13 cellular contexts compared by ENCODE assay signal in the genomic region with DNA sequence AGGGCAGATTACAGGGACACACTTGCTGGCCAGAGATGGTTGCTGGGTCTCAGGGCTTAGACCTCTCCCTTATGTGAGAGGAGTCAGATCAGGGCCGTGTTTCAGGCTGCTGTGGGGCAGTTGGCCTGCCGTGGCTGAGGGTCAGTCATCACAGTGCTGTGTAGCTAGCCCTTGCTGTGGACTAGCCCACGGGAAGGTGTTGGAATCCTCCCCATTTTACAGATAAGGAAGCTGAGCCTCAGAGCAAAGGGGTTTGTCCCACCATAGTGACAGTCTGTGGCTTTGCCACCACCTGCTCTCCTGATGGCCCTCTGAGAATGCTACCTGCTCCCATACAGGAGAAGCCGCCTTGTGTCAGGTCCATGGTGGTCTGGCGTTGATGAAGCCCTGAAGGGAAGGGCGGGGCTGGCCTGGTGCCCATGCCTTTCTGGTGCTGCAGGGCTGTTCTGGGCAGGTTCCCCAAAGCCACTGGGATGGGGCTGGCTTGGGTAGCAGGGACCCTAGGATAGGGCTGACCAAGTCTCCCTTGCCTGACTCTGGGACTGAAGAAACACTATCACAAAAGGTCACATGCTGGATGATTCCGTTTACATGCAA. TPM values are rescaled to one million over a fixed set of nuclear protein-coding genes. Genes with fewer than 3 reads are reported as not detected.
A peak's percentile ranks its signal among the peaks of the same experiment; 100 is the strongest.
DNase-seq lines count a peak whose midpoint lies in the region; ATAC-seq and TF ChIP-seq lines count a peak whose summit lies in the region.
"Had no signal": no experiment of that assay in that cellular context is flagged by ENCODE, and none has a peak within 500 bp of the region (broad histone marks: within the 10 kb centered on the region; RNA-seq: fewer than 3 reads in every experiment).

No MANE protein-coding gene starts in this region.

- no peak overlapping the region for H3K27ac ChIP-seq in lower lobe of right lung
- H3K27ac ChIP-seq: right atrium auricular region had no signal

- H3K27ac Mint-ChIP-seq in stimulated activated naive CD8-positive, alpha-beta T cell treated with anti-CD3 and anti-CD28 coated beads, Interleukin-15, Interleukin-2, amounts not matched to agents 100 ng/mL and 50 ng/mL, for 24 hours, result peak overlapping the region; percentile 58
- H3K27ac Mint-ChIP-seq in T-helper 17 cell, result no peak overlapping the region
- H3K27ac Mint-ChIP-seq: nephron progenitor cell had no signal

- H3K27me3 ChIP-seq in lower lobe of right lung (ENCODE audit: low read depth), result no peaks in the 10 kb centered on the region
- H3K27me3 ChIP-seq: right atrium auricular region had no signal

- peaks cover 13% of the 10 kb centered on the region for H3K36me3 ChIP-seq in lower lobe of right lung

- H3K36me3 Mint-ChIP-seq in stimulated activated naive CD8-positive, alpha-beta T cell treated with anti-CD3 and anti-CD28 coated beads, Interleukin-15, Interleukin-2, amounts not matched to agents 100 ng/mL and 50 ng/mL, for 24 hours (ENCODE audit: low read depth), result peaks cover 22% of the 10 kb centered on the region
- H3K36me3 Mint-ChIP-seq in T-helper 17 cell (ENCODE audit: low read depth), result no peaks in the 10 kb centered on the region

- H3K9me3 ChIP-seq in T-helper 17 cell (ENCODE audit: control insufficient read depth, low read length, poor library complexity, severe bottlenecking), result no peaks in the 10 kb centered on the region
- H3K9me3 ChIP-seq in lower lobe of right lung, result no peaks in the 10 kb centered on the region
- H3K9me3 ChIP-seq: right atrium auricular region had no signal

- H3K9me3 Mint-ChIP-seq in stimulated activated naive CD8-positive, alpha-beta T cell treated with anti-CD3 and anti-CD28 coated beads, Interleukin-15, Interleukin-2, amounts not matched to agents 100 ng/mL and 50 ng/mL, for 24 hours, result no peaks in the 10 kb centered on the region

- peaks cover 15% of the 10 kb centered on the region for H3K4me1 ChIP-seq in lower lobe of right lung

- H3K4me3 Mint-ChIP-seq in stimulated activated naive CD8-positive, alpha-beta T cell treated with anti-CD3 and anti-CD28 coated beads, Interleukin-15, Interleukin-2, amounts not matched to agents 100 ng/mL and 50 ng/mL, for 24 hours, result no peak overlapping the region
- peak overlapping the region; percentile 41 for H3K4me3 Mint-ChIP-seq in T-helper 17 cell
- H3K4me3 Mint-ChIP-seq: nephron progenitor cell had no signal

- H3K27me3 Mint-ChIP-seq in stimulated activated naive CD8-positive, alpha-beta T cell treated with anti-CD3 and anti-CD28 coated beads, Interleukin-15, Interleukin-2, amounts not matched to agents 100 ng/mL and 50 ng/mL, for 24 hours, result peaks cover 3% of the 10 kb centered on the region
- H3K27me3 Mint-ChIP-seq in T-helper 17 cell, result no peaks in the 10 kb centered on the region

- ATAC-seq in stimulated activated naive CD8-positive, alpha-beta T cell treated with anti-CD3 and anti-CD28 coated beads, Interleukin-15, Interleukin-2, amounts not matched to agents 100 U/mL and 50 U/mL, for 24 hours, result no peak
- ATAC-seq in T-helper 17 cell, result no peak
- ATAC-seq in lower lobe of right lung, result no peak
- ATAC-seq in GM21528 (IDR thresholded peaks at IDR 0.05; ENCODE audit: low FRiP score, unreplicated experiment), result no peak
- no peak for ATAC-seq in HG03442 (IDR thresholded peaks at IDR 0.05; ENCODE audit: unreplicated experiment)
- no peak for ATAC-seq in GM21576 (IDR thresholded peaks at IDR 0.05; ENCODE audit: unreplicated experiment)
- no peak for ATAC-seq in HG02981 (IDR thresholded peaks at IDR 0.05; ENCODE audit: unreplicated experiment)

- no peak for DNase-seq in stimulated activated naive CD8-positive, alpha-beta T cell treated with anti-CD3 and anti-CD28 coated beads, Interleukin-15, Interleukin-2, amounts not matched to agents 100 U/mL and 50 U/mL, for 24 hours
- DNase-seq in T-helper 17 cell (no peak), lower lobe of right lung (peak; percentile 47)
- DNase-seq: NCI-H2081, NCI-H526 treated with DMSO at 0.1 percent for 48 hours, nephron progenitor cell had no signal

- H3K4me3 ChIP-seq in lower lobe of right lung, result no peak overlapping the region
- H3K4me3 ChIP-seq: coronary artery, right atrium auricular region had no signal

- intact Hi-C loops in lower lobe of right lung (cut with DNase I), result no loop called here

- no peak for TF ChIP-seq CTCF in lower lobe of right lung (IDR thresholded peaks at IDR 0.05)

- H3K4me1 Mint-ChIP-seq in stimulated activated naive CD8-positive, alpha-beta T cell treated with anti-CD3 and anti-CD28 coated beads, Interleukin-15, Interleukin-2, amounts not matched to agents 100 ng/mL and 50 ng/mL, for 24 hours (ENCODE audit: low read depth), result peaks cover 13% of the 10 kb centered on the region
- H3K4me1 Mint-ChIP-seq in T-helper 17 cell, result peaks cover 11% of the 10 kb centered on the region

RNA-seq across cellular contexts. Expression of a gene that starts 2.4 kb away (rescaled TPM):
- 1 to 10 TPM; 2.4 to 3.1 TPM for total RNA-seq in T-helper 17 cell
- total RNA-seq in lower lobe of right lung, result 1.7 TPM

RNA-seq across cellular contexts. Expression of a gene that starts 25.6 kb away (rescaled TPM):
- total RNA-seq in T-helper 17 cell (10 to 100 TPM; 24.9 to 36.0 TPM), lower lobe of right lung (31.6 TPM)

RNA-seq across cellular contexts. Expression of a gene that starts 34.6 kb away (rescaled TPM):
- total RNA-seq in T-helper 17 cell (10 to 100 TPM; 18.4 to 18.5 TPM), lower lobe of right lung (30.9 TPM)

RNA-seq across cellular contexts. Expression of a gene that starts 34.8 kb away (rescaled TPM):
- total RNA-seq in T-helper 17 cell, result 10 to 100 TPM; 73.4 to 91.8 TPM
- 19.3 TPM for total RNA-seq in lower lobe of right lung
